Comparison of ENCODE assay signal across 2 cellular contexts in the genomic region with DNA sequence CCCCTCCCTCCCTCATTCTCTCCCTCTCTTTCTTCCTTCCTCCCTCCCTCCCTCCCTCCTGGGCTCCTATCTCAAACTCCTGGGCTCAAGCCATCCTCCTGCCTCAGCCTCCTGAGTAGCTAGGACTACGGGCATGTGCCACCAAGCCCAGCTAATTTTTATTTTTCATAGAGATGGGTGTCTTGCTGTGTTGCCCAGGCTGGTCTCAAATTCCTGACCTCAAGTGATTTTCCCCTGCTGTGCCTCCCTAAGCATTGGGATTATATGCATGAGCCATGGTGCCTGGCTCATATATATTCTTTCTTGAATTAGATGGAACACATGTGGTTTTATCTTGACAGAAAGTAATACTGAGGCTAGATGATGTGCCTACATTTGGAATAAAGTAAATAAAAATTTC.
TF ChIP-seq lines count a peak whose summit lies in the region.

No MANE protein-coding gene starts in this region.

TF ChIP-seq in HepG2, 621 proteins besides CTCF, POLR2A, EP300 and RAD21:
- peak; percentile 45; the same call in 1 of the 2 replicates for TF ChIP-seq ZNF121 (CRISPR knock-in tag; IDR thresholded peaks at IDR 0.05)
- TF ChIP-seq DNMT1 (CRISPR knock-in tag; IDR thresholded peaks at IDR 0.05) = no peak

TF ChIP-seq in HEK293, 187 proteins besides CTCF, POLR2A, EP300 and RAD21:
- TF ChIP-seq, protein P1, sequence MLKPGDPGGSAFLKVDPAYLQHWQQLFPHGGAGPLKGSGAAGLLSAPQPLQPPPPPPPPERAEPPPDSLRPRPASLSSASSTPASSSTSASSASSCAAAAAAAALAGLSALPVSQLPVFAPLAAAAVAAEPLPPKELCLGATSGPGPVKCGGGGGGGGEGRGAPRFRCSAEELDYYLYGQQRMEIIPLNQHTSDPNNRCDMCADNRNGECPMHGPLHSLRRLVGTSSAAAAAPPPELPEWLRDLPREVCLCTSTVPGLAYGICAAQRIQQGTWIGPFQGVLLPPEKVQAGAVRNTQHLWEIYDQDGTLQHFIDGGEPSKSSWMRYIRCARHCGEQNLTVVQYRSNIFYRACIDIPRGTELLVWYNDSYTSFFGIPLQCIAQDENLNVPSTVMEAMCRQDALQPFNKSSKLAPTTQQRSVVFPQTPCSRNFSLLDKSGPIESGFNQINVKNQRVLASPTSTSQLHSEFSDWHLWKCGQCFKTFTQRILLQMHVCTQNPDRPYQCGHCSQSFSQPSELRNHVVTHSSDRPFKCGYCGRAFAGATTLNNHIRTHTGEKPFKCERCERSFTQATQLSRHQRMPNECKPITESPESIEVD (tag by site-specific recombination; IDR thresholded peaks at IDR 0.05) = no peak
- TF ChIP-seq ZNF121 (tag by site-specific recombination; IDR thresholded peaks at IDR 0.05) = peak; percentile 57; the same call in 1 of the 2 replicates
- 0 out of 2 replicates have a peak, but pooled peaks have one; percentile 21 for TF ChIP-seq HIC1 (tag by site-specific recombination; IDR thresholded peaks at IDR 0.05)
- peak; percentile 54 for TF ChIP-seq ZIC2 (tag by site-specific recombination; IDR thresholded peaks at IDR 0.05)
- TF ChIP-seq ZNF514 (tag by site-specific recombination; IDR thresholded peaks at IDR 0.05) = no peak
- no peak for TF ChIP-seq ZNF571 (tag by site-specific recombination; IDR thresholded peaks at IDR 0.05)
- TF ChIP-seq, protein P2, sequence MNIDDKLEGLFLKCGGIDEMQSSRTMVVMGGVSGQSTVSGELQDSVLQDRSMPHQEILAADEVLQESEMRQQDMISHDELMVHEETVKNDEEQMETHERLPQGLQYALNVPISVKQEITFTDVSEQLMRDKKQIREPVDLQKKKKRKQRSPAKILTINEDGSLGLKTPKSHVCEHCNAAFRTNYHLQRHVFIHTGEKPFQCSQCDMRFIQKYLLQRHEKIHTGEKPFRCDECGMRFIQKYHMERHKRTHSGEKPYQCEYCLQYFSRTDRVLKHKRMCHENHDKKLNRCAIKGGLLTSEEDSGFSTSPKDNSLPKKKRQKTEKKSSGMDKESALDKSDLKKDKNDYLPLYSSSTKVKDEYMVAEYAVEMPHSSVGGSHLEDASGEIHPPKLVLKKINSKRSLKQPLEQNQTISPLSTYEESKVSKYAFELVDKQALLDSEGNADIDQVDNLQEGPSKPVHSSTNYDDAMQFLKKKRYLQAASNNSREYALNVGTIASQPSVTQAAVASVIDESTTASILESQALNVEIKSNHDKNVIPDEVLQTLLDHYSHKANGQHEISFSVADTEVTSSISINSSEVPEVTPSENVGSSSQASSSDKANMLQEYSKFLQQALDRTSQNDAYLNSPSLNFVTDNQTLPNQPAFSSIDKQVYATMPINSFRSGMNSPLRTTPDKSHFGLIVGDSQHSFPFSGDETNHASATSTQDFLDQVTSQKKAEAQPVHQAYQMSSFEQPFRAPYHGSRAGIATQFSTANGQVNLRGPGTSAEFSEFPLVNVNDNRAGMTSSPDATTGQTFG (tag by site-specific recombination; IDR thresholded peaks at IDR 0.05; ENCODE audit: borderline replicate concordance) = no peak
